28 cellular contexts compared by ENCODE assay signal in genomic region chr17:69690531-69690930, GRCh38.
"Had no signal": no experiment of that assay in that cellular context is flagged by ENCODE, and none has a peak within 500 bp of the region (broad histone marks: within the 10 kb centered on the region; RNA-seq: fewer than 3 reads in every experiment).

No MANE protein-coding gene starts in this region.

- H3K27ac Mint-ChIP-seq: natural killer cell; nephron; neural progenitor cell; progenitor cell of endocrine pancreas; stimulated activated effector memory CD8-positive, alpha-beta T cell treated with anti-CD3 and anti-CD28 coated beads, Interleukin-12 subunit alpha, Interleukin-12 subunit beta, amount 100 ng/mL, for 72 hours; stimulated activated naive B cell treated with anti-CD40 and anti-IgM and Interleukin-4, amounts not matched to agents 10 μg/mL and 1 μg/mL and 100 μg/mL, for 72 hours; stimulated activated naive CD8-positive, alpha-beta T cell treated with anti-CD3 and anti-CD28 coated beads, Interleukin-15, Interleukin-2, amounts not matched to agents 100 ng/mL and 50 ng/mL, for 24 hours had no signal

- H3K36me3 Mint-ChIP-seq: natural killer cell; neural progenitor cell; stimulated activated effector memory CD8-positive, alpha-beta T cell treated with anti-CD3 and anti-CD28 coated beads, Interleukin-12 subunit alpha, Interleukin-12 subunit beta, amount 100 ng/mL, for 72 hours had no signal

- H3K9ac ChIP-seq: neural progenitor cell, parathyroid adenoma had no signal

- H3K27me3 ChIP-seq: neural progenitor cell, ovary, right lobe of liver, sigmoid colon, stomach, thyroid gland, tibial nerve, upper lobe of left lung, uterus had no signal

- H3K79me2 ChIP-seq: parathyroid adenoma had no signal

- DNase-seq: natural killer cell; occipital lobe; ovary; posterior cingulate gyrus; psoas muscle; right cardiac atrium; right lobe of liver; sigmoid colon; small intestine; stimulated activated CD4-positive, alpha-beta T cell treated with anti-CD3 and anti-CD28 coated beads, Interleukin-15, amount 100 ng/mL, for 24 hours; stimulated activated CD4-positive, alpha-beta T cell treated with anti-CD3 and anti-CD28 coated beads, Interleukin-2, amount 100 ng/mL, for 24 hours; stimulated activated CD4-positive, alpha-beta T cell treated with anti-CD3 and anti-CD28 coated beads, Interleukin-2, amount 100 ng/mL, for 48 hours; stimulated activated CD4-positive, alpha-beta T cell treated with anti-CD3 and anti-CD28 coated beads, Interleukin-4, amount 100 ng/mL, for 24 hours; stimulated activated naive B cell treated with anti-CD40 and anti-IgM and Interleukin-4, amounts not matched to agents 10 μg/mL and 1 μg/mL and 100 μg/mL, for 72 hours; stimulated activated naive CD4-positive, alpha-beta T cell treated with Interleukin-2 at 50 U/mL for 16 hours; stomach; thyroid gland; trophoblast cell; upper lobe of left lung; uterus had no signal

- H3K9me3 ChIP-seq: psoas muscle, right lobe of liver, thyroid gland, upper lobe of left lung, uterus had no signal

- H3K4me1 Mint-ChIP-seq: natural killer cell; nephron; neural progenitor cell; stimulated activated effector memory CD8-positive, alpha-beta T cell treated with anti-CD3 and anti-CD28 coated beads, Interleukin-12 subunit alpha, Interleukin-12 subunit beta, amount 100 ng/mL, for 72 hours; stimulated activated naive B cell treated with anti-CD40 and anti-IgM and Interleukin-4, amounts not matched to agents 10 μg/mL and 1 μg/mL and 100 μg/mL, for 72 hours had no signal

- H3K27me3 Mint-ChIP-seq: progenitor cell of endocrine pancreas had no signal

- ATAC-seq: natural killer cell; psoas muscle; right cardiac atrium; right lobe of liver; stimulated activated effector memory CD8-positive, alpha-beta T cell treated with anti-CD3 and anti-CD28 coated beads, Interleukin-12 subunit alpha, Interleukin-12 subunit beta, amount 100 ng/mL, for 72 hours; stimulated activated naive B cell treated with anti-CD40 and anti-IgM and Interleukin-4, amounts not matched to agents 10 μg/mL and 1 μg/mL and 100 μg/mL, for 72 hours had no signal

- FAIRE-seq: small intestine had no signal

- H3K4me2 ChIP-seq: neural progenitor cell had no signal

- H2AFZ ChIP-seq: neural progenitor cell, parathyroid adenoma had no signal

- H3K4me3 ChIP-seq: neural progenitor cell, ovary, psoas muscle, right lobe of liver, sigmoid colon, stomach, thoracic aorta, thyroid gland, tibial nerve, upper lobe of left lung, uterus had no signal

- H3K4me1 ChIP-seq: neural progenitor cell, parathyroid adenoma, sigmoid colon, stomach, thyroid gland, tibial nerve, upper lobe of left lung, uterus had no signal

- H3K27ac ChIP-seq: neural progenitor cell, ovary, parathyroid adenoma, psoas muscle, right lobe of liver, sigmoid colon, stomach, thoracic aorta, thyroid gland, tibial nerve, upper lobe of left lung, uterus had no signal

- H3K36me3 ChIP-seq: neural progenitor cell, ovary, right lobe of liver, sigmoid colon, stomach, thoracic aorta, thyroid gland, tibial nerve, upper lobe of left lung, uterus had no signal

- H3K4me3 Mint-ChIP-seq: natural killer cell; nephron; neural progenitor cell; stimulated activated effector memory CD8-positive, alpha-beta T cell treated with anti-CD3 and anti-CD28 coated beads, Interleukin-12 subunit alpha, Interleukin-12 subunit beta, amount 100 ng/mL, for 72 hours; stimulated activated naive B cell treated with anti-CD40 and anti-IgM and Interleukin-4, amounts not matched to agents 10 μg/mL and 1 μg/mL and 100 μg/mL, for 72 hours; stimulated activated naive CD8-positive, alpha-beta T cell treated with anti-CD3 and anti-CD28 coated beads, Interleukin-15, Interleukin-2, amounts not matched to agents 100 ng/mL and 50 ng/mL, for 24 hours had no signal
